8 cellular contexts compared by ENCODE assay signal in genomic region chr1:9825101-9826074, GRCh38. TPM values are rescaled to one million over a fixed set of nuclear protein-coding genes. Genes with fewer than 3 reads are reported as not detected.
DNase-seq lines count a peak whose midpoint lies in the region; ATAC-seq and TF ChIP-seq lines count a peak whose summit lies in the region.

No MANE protein-coding gene starts in this region.

- no peak overlapping the region for H3K27ac Mint-ChIP-seq in endothelial cell (ENCODE audit: unreplicated experiment)

- H3K4me1 ChIP-seq in mesodermal cell (ENCODE audit: control insufficient read depth, insufficient read depth, low read length, poor library complexity, severe bottlenecking) (peaks cover 14% of the 10 kb centered on the region), thoracic aorta (ENCODE audit: control insufficient read depth in 1 of 2, low read depth in 2 of 2) (peaks cover 19 to 34% of the 10 kb centered on the region in 2 donors)

- H3K4me3 Mint-ChIP-seq in endothelial cell (ENCODE audit: unreplicated experiment), result peak overlapping the region; percentile 84

- H3K9me3 Mint-ChIP-seq in endothelial cell (ENCODE audit: unreplicated experiment), result no peaks in the 10 kb centered on the region

- H3K27ac ChIP-seq in mesodermal cell (ENCODE audit: low read depth, low read length, severe bottlenecking) (no peak overlapping the region), thoracic aorta (peak overlapping the region; percentile 88)

- H3K36me3 Mint-ChIP-seq in endothelial cell (ENCODE audit: low read depth, unreplicated experiment), result peaks cover 6% of the 10 kb centered on the region

- H3K4me1 Mint-ChIP-seq in endothelial cell (ENCODE audit: unreplicated experiment), result peaks cover 18% of the 10 kb centered on the region

- H3K27me3 ChIP-seq in thoracic aorta (replicated peaks; ENCODE audit: insufficient read depth), result no peaks in the 10 kb centered on the region

- ATAC-seq in thoracic aorta (ENCODE audit: insufficient number of reproducible peaks, low FRiP score, low read depth), result no peak

- TF ChIP-seq CTCF in endothelial cell (IDR thresholded peaks at IDR 0.05; ENCODE audit: unreplicated experiment), result no peak
- no peak for TF ChIP-seq CTCF in thoracic aorta (IDR thresholded peaks at IDR 0.05)

- no peaks in the 10 kb centered on the region for H3K9me3 ChIP-seq in mesodermal cell (ENCODE audit: control insufficient read depth, low read length)
- H3K9me3 ChIP-seq in thoracic aorta, result no peaks in the 10 kb centered on the region

- peak overlapping the region; percentile 55 for H3K4me3 ChIP-seq in mesodermal cell (ENCODE audit: extremely low read depth, insufficient read depth, low read length, poor library complexity, severe bottlenecking)
- H3K4me3 ChIP-seq in thoracic aorta, result peak overlapping the region; percentile 90

- DNase-seq in NCI-H524 (lab: John Stamatoyannopoulos, UW) (peak; percentile 33 to 83), NCI-H524 treated with DMSO at 0.1 percent for 48 hours (lab: John Stamatoyannopoulos, UW) (no peak), NCI-H2196 treated with DMSO at 0.1 percent for 48 hours (lab: John Stamatoyannopoulos, UW; ENCODE audit: unreplicated experiment) (peak; percentile 89), endothelial cell (ENCODE audit: low spot score) (no peak), thoracic aorta (ENCODE audit: low spot score) (no peak), dedifferentiated amniotic fluid mesenchymal stem cell (ENCODE audit: extremely low spot score) (no peak)
- peak; percentile 42 for DNase-seq in activated CD4-positive, alpha-beta T cell treated with anti-CD3 and anti-CD28 coated beads, Interleukin-2, amount 50 U/mL, for 1 hour

- WGBS in mesodermal cell (ENCODE audit: insufficient coverage in 2 of 2), 2 experiments, result 10 to 16% methylated on average over 15 to 16 of the region's 17 CpGs

- peaks cover 13% of the 10 kb centered on the region for H3K27me3 Mint-ChIP-seq in endothelial cell (ENCODE audit: unreplicated experiment)

- H3K36me3 ChIP-seq in mesodermal cell (ENCODE audit: control insufficient read depth, insufficient read depth, low read length) (no peaks in the 10 kb centered on the region), thoracic aorta (no peaks in the 10 kb centered on the region)

RNA-seq across cellular contexts. Expression of gene CLSTN1, which starts 1.6 kb away (rescaled TPM):
- total RNA-seq in endothelial cell (ENCODE audit: unreplicated experiment) (84.8 TPM), thoracic aorta (10 to 100 TPM; 78.6 to 81.9 TPM)
- 85.9 TPM for polyA plus RNA-seq in mesodermal cell (2013, experiment 1 of 2)
- 74.7 TPM for polyA plus RNA-seq in mesodermal cell (2013, experiment 2 of 2)

Comparison
In these comparisons a context has a peak if more than half of its experiments do, and no peak if none do; other contexts are left out.
1. DNase-seq: peak in NCI-H524 (2 of 2), NCI-H2196 treated with DMSO at 0.1 percent for 48 hours (single experiment) and activated CD4-positive, alpha-beta T cell treated with anti-CD3 and anti-CD28 coated beads, Interleukin-2, amount 50 U/mL, for 1 hour (single experiment); none in NCI-H524 treated with DMSO at 0.1 percent for 48 hours (single experiment), endothelial cell (single experiment), thoracic aorta (single experiment) and dedifferentiated amniotic fluid mesenchymal stem cell (single experiment).